In the genomic region with DNA sequence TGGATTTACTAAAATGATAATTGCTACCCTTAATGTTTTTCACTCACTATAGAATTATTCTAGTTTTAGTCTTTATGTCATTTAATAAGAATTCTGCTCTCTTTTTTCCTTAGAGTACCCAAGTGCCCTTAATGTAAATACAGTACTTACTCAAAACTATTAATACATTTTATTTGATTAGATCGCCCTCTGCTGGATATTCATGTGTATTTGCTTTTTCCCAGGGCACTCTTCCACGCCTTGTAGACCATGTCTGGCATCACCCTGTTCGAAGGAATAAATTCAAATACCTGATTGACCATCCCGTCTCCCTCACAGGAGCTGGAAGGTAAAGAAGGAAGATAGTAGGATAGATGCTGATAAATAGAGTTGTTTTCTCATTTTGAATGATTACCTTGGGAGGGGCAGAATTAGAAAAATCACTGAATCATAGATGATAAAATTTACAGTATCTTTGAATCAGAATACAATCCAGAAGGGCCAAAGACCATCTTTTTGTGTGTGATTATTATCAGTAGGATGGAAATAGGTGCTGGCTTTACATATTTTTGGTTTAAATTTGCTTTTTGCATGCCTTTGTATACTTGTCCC, we compare ENCODE assay signal across 9 cellular contexts. TPM values are rescaled to one million over a fixed set of nuclear protein-coding genes. Genes with fewer than 3 reads are reported as not detected.
A peak's percentile ranks its signal among the peaks of the same experiment; 100 is the strongest.
DNase-seq lines count a peak whose midpoint lies in the region; ATAC-seq, FAIRE-seq and TF ChIP-seq lines count a peak whose summit lies in the region.
"Had no signal": no experiment of that assay in that cellular context is flagged by ENCODE, and none has a peak within 500 bp of the region (broad histone marks: within the 10 kb centered on the region; RNA-seq: fewer than 3 reads in every experiment).

No MANE protein-coding gene starts in this region.

- H3K9ac ChIP-seq in keratinocyte (ENCODE audit: control insufficient read depth, extremely low read depth, insufficient read depth, low read length), result no peak overlapping the region

- FAIRE-seq in keratinocyte (lab: Jason Lieb, UNC), result no peak

- H3K9me3 ChIP-seq in breast epithelium (no peaks in the 10 kb centered on the region), keratinocyte (ENCODE audit: control insufficient read depth, low read depth, low read length) (no peaks in the 10 kb centered on the region), suprapubic skin (no peaks in the 10 kb centered on the region)

- no peak for TF ChIP-seq POLR2A in breast epithelium (IDR thresholded peaks at IDR 0.05)
- TF ChIP-seq POLR2A in suprapubic skin (IDR thresholded peaks at IDR 0.05), result no peak

- no peaks in the 10 kb centered on the region for H3K4me1 ChIP-seq in breast epithelium
- peaks cover 4% of the 10 kb centered on the region for H3K4me1 ChIP-seq in keratinocyte (ENCODE audit: control insufficient read depth, extremely low read depth, insufficient read depth, low read length)
- H3K4me1 ChIP-seq in suprapubic skin, result peaks cover 8% of the 10 kb centered on the region

- no peaks in the 10 kb centered on the region for H3K9me1 ChIP-seq in keratinocyte (ENCODE audit: control insufficient read depth, extremely low read depth, insufficient read depth, low read length)

- no peak overlapping the region for H3K4me2 ChIP-seq in keratinocyte (ENCODE audit: control insufficient read depth, extremely low read depth, insufficient read depth, low read depth, low read length)

- no peak overlapping the region for H3K4me3 ChIP-seq in breast epithelium
- no peak overlapping the region for H3K4me3 ChIP-seq in keratinocyte (ENCODE audit: control insufficient read depth in 2 of 3, extremely low read depth in 1 of 3, insufficient read depth in 2 of 3, low read depth in 1 of 3, low read length in 3 of 3)
- no peak overlapping the region for H3K4me3 ChIP-seq in suprapubic skin

- no peak overlapping the region for H2AFZ ChIP-seq in keratinocyte (ENCODE audit: control insufficient read depth, low read length)

- dilution Hi-C loops in keratinocyte (cut with MboI; ENCODE audit: extremely low pct_ligation_motif_present, low sequenced_read_pairs), result no loop called here

- ATAC-seq in GM18858 (IDR thresholded peaks at IDR 0.05; ENCODE audit: unreplicated experiment) (peak; percentile 37), HG02678 (IDR thresholded peaks at IDR 0.05; ENCODE audit: unreplicated experiment) (no peak)

- H4K20me1 ChIP-seq in keratinocyte (ENCODE audit: control insufficient read depth, extremely low read depth, insufficient read depth, low read length), result no peaks in the 10 kb centered on the region

- DNase-seq in CD1c-positive myeloid dendritic cell (ENCODE audit: extremely low spot score) (peak; percentile 88), NCI-H1048 (lab: John Stamatoyannopoulos, UW) (peak; percentile 73), RPMI8226 (peak; percentile 78), breast epithelium (ENCODE audit: low spot score in 2 of 2) (no peak), keratinocyte (ENCODE audit: low read depth, low spot score) (peak; percentile 7), suprapubic skin (ENCODE audit: low spot score in 2 of 2) (no peak)

- no peaks in the 10 kb centered on the region for H3K79me2 ChIP-seq in keratinocyte (ENCODE audit: control insufficient read depth, insufficient read depth, low read length)

- H3K36me3 ChIP-seq in breast epithelium (no peaks in the 10 kb centered on the region), keratinocyte (ENCODE audit: control insufficient read depth in 2 of 2, extremely low read depth in 1 of 2, insufficient read depth in 2 of 2, low read length in 2 of 2) (no peaks in the 10 kb centered on the region), suprapubic skin (no peaks in the 10 kb centered on the region)

- 2% methylated on average over 4 of the region's 4 CpGs for WGBS in suprapubic skin

- intact Hi-C loops in breast epithelium (cut with DNase I; ENCODE audit: low total_unique reads), result no loop called here

- no peak overlapping the region for H3K27ac ChIP-seq in breast epithelium
- H3K27ac ChIP-seq in keratinocyte (ENCODE audit: control insufficient read depth, insufficient read depth, low read length), result no peak overlapping the region
- no peak overlapping the region for H3K27ac ChIP-seq in suprapubic skin

- H3K27me3 ChIP-seq in breast epithelium (no peaks in the 10 kb centered on the region), keratinocyte (ENCODE audit: control insufficient read depth, extremely low read depth, insufficient read depth, low read length) (no peaks in the 10 kb centered on the region), suprapubic skin (no peaks in the 10 kb centered on the region)

- TF ChIP-seq CTCF in breast epithelium (IDR thresholded peaks at IDR 0.05) (peak; percentile 67 to 79 (median 76)), keratinocyte (optimal IDR thresholded peaks at IDR 0.05 in 1 of 3, IDR thresholded peaks at IDR 0.05 in 1 of 3, conservative IDR thresholded peaks at IDR 0.05 in 1 of 3; ENCODE audit: extremely low read depth in 1 of 3, insufficient read depth in 2 of 3, low read length in 3 of 3) (peak; percentile 29 to 57 (median 56)), suprapubic skin (IDR thresholded peaks at IDR 0.05) (peak; percentile 36 to 55)

- TF ChIP-seq EP300 in suprapubic skin (IDR thresholded peaks at IDR 0.05), result no peak

RNA-seq across cellular contexts. Expression of gene AXDND1, which starts 4.1 kb away (rescaled TPM):
- total RNA-seq in breast epithelium, result 1 to 10 TPM in 1 of 3 donors, under 1 TPM in 2; 0.48 to 1.8 (median 0.98) TPM
- polyA plus RNA-seq in keratinocyte, result 0.04 to 0.10 TPM in 2 of 3 replicates, not detected in the other
- polyA plus RNA-seq in keratinocyte (2011; ENCODE audit: low read depth), result 0.82 TPM
- 0.14 and 0.16 TPM in 2 replicates for polyA plus RNA-seq in keratinocyte (2011; cell fraction: cytosol; rRNA removed)
- polyA plus RNA-seq in keratinocyte (2011; cell fraction: nucleus; rRNA removed), result 0.59 and 0.72 TPM in 2 replicates
- polyA plus RNA-seq in keratinocyte (2012; ENCODE audit: low replicate concordance), result 0.31 TPM in 1 of 2 replicates, not detected in the other
- polyA minus RNA-seq in keratinocyte, result 0.13 to 0.58 TPM in 2 of 3 replicates, not detected in the other
- not detected for polyA minus RNA-seq in keratinocyte (2011; cell fraction: cytosol; rRNA and poly(A)+ RNA removed)
- 0.31 TPM in 1 of 2 replicates, not detected in the other for polyA minus RNA-seq in keratinocyte (2011; cell fraction: nucleus; rRNA and poly(A)+ RNA removed)
- 1 to 10 TPM in 1 of 4 donors, not detected in 3; 1.3 TPM for total RNA-seq in suprapubic skin
- polyA plus RNA-seq: IgD-negative memory B cell had no signal

Comparison
In these comparisons a context has a peak if more than half of its experiments do, and no peak if none do; other contexts are left out.
1. DNase-seq: peak in CD1c-positive myeloid dendritic cell (single experiment), NCI-H1048 (single experiment), RPMI8226 (single experiment) and keratinocyte (single experiment); none in breast epithelium (0 of 2) and suprapubic skin (0 of 2).
2. Peak in every context shown above with its lines, with median percentiles within 50 percentile points of each other: CTCF ChIP-seq.